ENCODE assay signal across 9 cellular contexts in the genomic region with DNA sequence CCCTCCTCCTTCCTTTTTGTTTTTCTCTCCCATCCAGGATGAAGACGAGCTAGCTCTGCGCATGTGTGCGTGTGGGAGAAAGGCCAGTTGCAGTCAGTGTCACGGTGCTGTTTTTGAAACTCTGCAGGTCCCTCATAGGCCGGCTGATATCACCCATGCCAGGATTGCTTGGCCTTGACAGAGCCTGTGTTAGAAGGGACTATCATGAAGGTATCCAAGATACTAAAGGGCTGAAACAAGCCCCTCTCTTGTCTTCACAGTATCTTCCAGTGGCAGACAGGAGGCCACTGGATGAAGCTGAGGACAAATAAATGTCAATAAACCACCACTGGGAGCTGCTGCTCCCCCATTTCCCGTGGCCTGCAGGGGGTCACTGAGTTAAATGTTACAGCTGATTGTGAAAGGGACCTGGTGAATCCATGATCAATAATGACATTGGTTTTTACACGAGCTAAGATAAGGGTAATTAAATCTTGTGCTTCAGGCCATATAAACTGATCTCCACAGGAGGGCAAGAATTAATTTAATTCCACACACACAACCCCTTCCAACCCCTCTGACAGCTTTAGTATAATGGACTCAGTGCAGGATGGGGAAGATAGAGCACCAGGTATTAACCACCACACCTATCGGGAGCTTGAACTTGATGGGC.
DNase-seq lines count a peak whose midpoint lies in the region; ATAC-seq and TF ChIP-seq lines count a peak whose summit lies in the region.
"Had no signal": no experiment of that assay in that cellular context is flagged by ENCODE, and none has a peak within 500 bp of the region (broad histone marks: within the 10 kb centered on the region; RNA-seq: fewer than 3 reads in every experiment).

No MANE protein-coding gene starts in this region.

- peak overlapping the region; percentile 55 for H3K27ac ChIP-seq in brain microvascular endothelial cell
- peak overlapping the region; percentile 81 to 83 for H3K27ac ChIP-seq in liver (ENCODE audit: low read depth in 1 of 2, low read length in 2 of 2)
- H3K27ac ChIP-seq in trophoblast cell (ENCODE audit: low read depth, low read length): no peak overlapping the region

- H3K9me3 Mint-ChIP-seq in stimulated activated memory B cell treated with anti-CD40 and anti-IgM and Interleukin-4, amounts not matched to agents 10 μg/mL and 1 μg/mL and 100 μg/mL, for 72 hours: no peaks in the 10 kb centered on the region

- no peak overlapping the region for H3K23ac ChIP-seq in trophoblast cell (ENCODE audit: low read length)

- H4K91ac ChIP-seq in trophoblast cell (ENCODE audit: low read depth, low read length): no peak overlapping the region

- no peak overlapping the region for H3K4me2 ChIP-seq in trophoblast cell (ENCODE audit: low read length)

- no peak overlapping the region for H3K4me3 Mint-ChIP-seq in stimulated activated memory B cell treated with anti-CD40 and anti-IgM and Interleukin-4, amounts not matched to agents 10 μg/mL and 1 μg/mL and 100 μg/mL, for 72 hours

- peak; percentile 25 to 61 for TF ChIP-seq RAD21 in liver (IDR thresholded peaks at IDR 0.05)

- in situ Hi-C loops in brain microvascular endothelial cell (cut with HindIII; ENCODE audit: low pct_ligation_motif_present, low sequenced_read_pairs): no loop called here

- H3K14ac ChIP-seq in trophoblast cell (ENCODE audit: low read length): no peak overlapping the region

- H2AK5ac ChIP-seq in trophoblast cell (ENCODE audit: low read length): no peak overlapping the region

- H3K27ac Mint-ChIP-seq in stimulated activated memory B cell treated with anti-CD40 and anti-IgM and Interleukin-4, amounts not matched to agents 10 μg/mL and 1 μg/mL and 100 μg/mL, for 72 hours: no peak overlapping the region

- H3K79me2 ChIP-seq in trophoblast cell (ENCODE audit: control insufficient read depth, insufficient read depth, low read length, poor library complexity): peaks cover 2% of the 10 kb centered on the region

- H3K4ac ChIP-seq in trophoblast cell (ENCODE audit: low read depth, low read length): no peak overlapping the region

- TF ChIP-seq CTCF in brain microvascular endothelial cell (IDR thresholded peaks at IDR 0.05; ENCODE audit: low read depth, low read length, missing control alignments) (peak; percentile 5), liver (IDR thresholded peaks at IDR 0.05; ENCODE audit: low read depth, low read length, missing input control) (peak; percentile 9)

- H3K4me1 ChIP-seq in liver (ENCODE audit: control insufficient read depth in 4 of 4, insufficient read depth in 4 of 4, low read length in 3 of 4) (peaks cover 6 to 31% (median 24%) of the 10 kb centered on the region in 4 donors), trophoblast cell (ENCODE audit: control insufficient read depth in 1 of 2, insufficient read depth in 2 of 2, low read length in 2 of 2) (peaks cover 36 to 37% of the 10 kb centered on the region in 2 experiments)

- H3K27me3 ChIP-seq in brain microvascular endothelial cell (replicated peaks) (no peaks in the 10 kb centered on the region), liver (ENCODE audit: control insufficient read depth in 4 of 4, insufficient read depth in 4 of 4, low read length in 3 of 4) (no peaks in the 10 kb centered on the region), trophoblast cell (ENCODE audit: insufficient read depth, low read length) (no peaks in the 10 kb centered on the region)

- DNase-seq in NCI-H2227 (lab: John Stamatoyannopoulos, UW; ENCODE audit: unreplicated experiment) (peak; percentile 16), NCI-H2227 treated with DMSO at 0.1 percent for 48 hours (lab: John Stamatoyannopoulos, UW) (no peak), brain microvascular endothelial cell (no peak), superior temporal gyrus (ENCODE audit: extremely low spot score) (peak; percentile 70), NCI-H82 (lab: John Stamatoyannopoulos, UW) (no peak), trophoblast cell (no peak)
- DNase-seq: activated effector memory CD4-positive, alpha-beta T cell treated with anti-CD3 and anti-CD28 coated beads, Interleukin-2, amount 50 U/mL, for 16 hours had no signal

- no peak overlapping the region for H2BK5ac ChIP-seq in trophoblast cell (ENCODE audit: low read depth, low read length, poor library complexity)

- H3K18ac ChIP-seq in trophoblast cell (ENCODE audit: low read length): no peak overlapping the region

- no peaks in the 10 kb centered on the region for H3K36me3 ChIP-seq in brain microvascular endothelial cell (replicated peaks)
- no peaks in the 10 kb centered on the region for H3K36me3 ChIP-seq in liver (ENCODE audit: control insufficient read depth in 4 of 4, insufficient read depth in 3 of 4, low read depth in 1 of 4, low read length in 3 of 4)
- H3K36me3 ChIP-seq in trophoblast cell (ENCODE audit: control insufficient read depth in 1 of 2, insufficient read depth in 2 of 2, low read length in 2 of 2): no peaks in the 10 kb centered on the region

- no peaks in the 10 kb centered on the region for H3K36me3 Mint-ChIP-seq in stimulated activated memory B cell treated with anti-CD40 and anti-IgM and Interleukin-4, amounts not matched to agents 10 μg/mL and 1 μg/mL and 100 μg/mL, for 72 hours

- H2BK12ac ChIP-seq in trophoblast cell (ENCODE audit: low read length): no peak overlapping the region

- no peak overlapping the region for H3K4me3 ChIP-seq in brain microvascular endothelial cell (ENCODE audit: low read depth, low read length)
- no peak overlapping the region for H3K4me3 ChIP-seq in liver (ENCODE audit: low read depth in 1 of 3, low read length in 3 of 3)
- no peak overlapping the region for H3K4me3 ChIP-seq in trophoblast cell (ENCODE audit: low read depth, low read length)

- WGBS in liver: 62% methylated on average over 8 of the region's 8 CpGs
- no CpG with 5 or more reads among the region's 8 CpGs for WGBS in trophoblast cell (ENCODE audit: extremely low coverage, insufficient coverage, insufficient read length)

- H3K9ac ChIP-seq in liver (ENCODE audit: low read depth in 1 of 2, low read length in 2 of 2) (peak overlapping the region; percentile 58 to 63), trophoblast cell (ENCODE audit: low read length) (no peak overlapping the region)

- no peak overlapping the region for H4K8ac ChIP-seq in trophoblast cell (ENCODE audit: low read depth, low read length)

- H4K12ac ChIP-seq in trophoblast cell (ENCODE audit: low read depth, low read length): no peak overlapping the region

- H3K9me3 ChIP-seq in liver (ENCODE audit: control insufficient read depth in 4 of 4, low read length in 3 of 4) (no peaks in the 10 kb centered on the region), trophoblast cell (ENCODE audit: insufficient read depth, low read depth, low read length) (peaks cover 5% of the 10 kb centered on the region)

- peaks cover 16% of the 10 kb centered on the region for H3K4me1 Mint-ChIP-seq in stimulated activated memory B cell treated with anti-CD40 and anti-IgM and Interleukin-4, amounts not matched to agents 10 μg/mL and 1 μg/mL and 100 μg/mL, for 72 hours

- H2BK120ac ChIP-seq in trophoblast cell (ENCODE audit: insufficient read depth, low read length, poor library complexity): no peak overlapping the region

- peaks cover 11% of the 10 kb centered on the region for H3K27me3 Mint-ChIP-seq in stimulated activated memory B cell treated with anti-CD40 and anti-IgM and Interleukin-4, amounts not matched to agents 10 μg/mL and 1 μg/mL and 100 μg/mL, for 72 hours

- H2AFZ ChIP-seq in trophoblast cell (ENCODE audit: insufficient read depth, low read length, poor library complexity): no peak overlapping the region

- peaks cover 16% of the 10 kb centered on the region for H3K79me1 ChIP-seq in trophoblast cell (ENCODE audit: low read length)

- ATAC-seq in stimulated activated memory B cell treated with anti-CD40 and anti-IgM and Interleukin-4, amounts not matched to agents 10 μg/mL and 1 μg/mL and 100 μg/mL, for 72 hours: no peak

TF ChIP-seq in liver, 16 proteins besides CTCF, POLR2A, EP300 and RAD21:
- no peak for TF ChIP-seq ZBTB33 (IDR thresholded peaks at IDR 0.05)
- peak; percentile 21 for TF ChIP-seq SP1 (IDR thresholded peaks at IDR 0.05)
- TF ChIP-seq HNF4A (conservative IDR thresholded peaks at IDR 0.05): peak in 1 of 2 donors; percentile 7
- peak in 1 of 2 donors; percentile 63 for TF ChIP-seq RXRA (IDR thresholded peaks at IDR 0.05)
TF ChIP-seq in liver: peak in this region for 3.

Comparison
In these comparisons a context has a peak if more than half of its experiments do, and no peak if none do; other contexts are left out.
1. DNase-seq: peak in NCI-H2227 (single experiment) and superior temporal gyrus (single experiment); none in NCI-H2227 treated with DMSO at 0.1 percent for 48 hours (single experiment), brain microvascular endothelial cell (single experiment), NCI-H82 (single experiment) and trophoblast cell (0 of 2).